ENCODE assay signal across 14 cellular contexts in genomic region chr17:7881655-7882054, GRCh38. TPM values are rescaled to one million over a fixed set of nuclear protein-coding genes. Genes with fewer than 3 reads are reported as not detected.
A peak's percentile ranks its signal among the peaks of the same experiment; 100 is the strongest.
DNase-seq lines count a peak whose midpoint lies in the region; ATAC-seq, FAIRE-seq and TF ChIP-seq lines count a peak whose summit lies in the region.
"Had no signal": no experiment of that assay in that cellular context is flagged by ENCODE, and none has a peak within 500 bp of the region (broad histone marks: within the 10 kb centered on the region; RNA-seq: fewer than 3 reads in every experiment).

No MANE protein-coding gene starts in this region.

- H3K4me3 Mint-ChIP-seq in astrocyte (ENCODE audit: unreplicated experiment) (no peak overlapping the region), Caco-2 (ENCODE audit: unreplicated experiment) (no peak overlapping the region)
- H3K4me3 Mint-ChIP-seq: activated CD8-positive, alpha-beta T cell treated with anti-CD3 and anti-CD28 coated beads for 36 hours; naive B cell had no signal

- H3K27me3 ChIP-seq in astrocyte (ENCODE audit: insufficient read depth, low read length) (no peaks in the 10 kb centered on the region), prostate gland (replicated peaks; ENCODE audit: insufficient read depth) (no peaks in the 10 kb centered on the region), upper lobe of left lung (no peaks in the 10 kb centered on the region), Caco-2 (replicated peaks; ENCODE audit: control insufficient read depth, insufficient read depth, low read length) (no peaks in the 10 kb centered on the region)

- H3K27ac Mint-ChIP-seq in astrocyte (ENCODE audit: unreplicated experiment), result no peak overlapping the region
- no peak overlapping the region for H3K27ac Mint-ChIP-seq in Caco-2 (ENCODE audit: unreplicated experiment)
- H3K27ac Mint-ChIP-seq: activated CD8-positive, alpha-beta T cell treated with anti-CD3 and anti-CD28 coated beads for 36 hours; naive B cell had no signal

- H3K4me2 ChIP-seq in astrocyte (ENCODE audit: low read length), result peak overlapping the region; percentile 12

- 17% methylated on average over 3 of the region's 3 CpGs for WGBS in prostate gland
- 30 to 38% methylated on average over 3 of the region's 3 CpGs for WGBS in upper lobe of left lung, 2 donors

- H3K27ac ChIP-seq in HEK293 (ENCODE audit: extremely low read depth, low read depth, low read length) (no peak overlapping the region), astrocyte (ENCODE audit: low read depth, low read length) (no peak overlapping the region), prostate gland (peak overlapping the region; percentile 97 to 99), upper lobe of left lung (peak overlapping the region in 2 of 4 donors; percentile 5 to 24)

- H3K4me1 Mint-ChIP-seq in astrocyte (ENCODE audit: low read depth, unreplicated experiment), result no peaks in the 10 kb centered on the region
- H3K4me1 Mint-ChIP-seq in Caco-2 (ENCODE audit: low read depth, unreplicated experiment), result no peaks in the 10 kb centered on the region

- H3K4me1 ChIP-seq in HEK293 (ENCODE audit: control insufficient read depth, insufficient read depth, low read length) (peaks cover 11% of the 10 kb centered on the region), astrocyte (ENCODE audit: insufficient read depth, low read length) (peaks cover 11% of the 10 kb centered on the region), prostate gland (replicated peaks) (peaks cover 10% of the 10 kb centered on the region), upper lobe of left lung (peaks cover 24 to 33% (median 28%) of the 10 kb centered on the region in 4 donors), Caco-2 (no peaks in the 10 kb centered on the region)

- POLR2A ChIA-PET in HEK293 (lab: Yijun Ruan, JAX) (no interaction called here), Caco-2 (lab: Charles Lee) (no interaction called here)

- peak overlapping the region; percentile 25 for H3K9ac ChIP-seq in astrocyte (ENCODE audit: low read length)

- no peak for FAIRE-seq in astrocyte (lab: Jason Lieb, UNC)
- FAIRE-seq: endothelial cell of umbilical vein, H1 had no signal

- DNase-seq in NCI-H2171 treated with DMSO at 0.1 percent for 48 hours (lab: John Stamatoyannopoulos, UW) (peak; percentile 98), astrocyte (ENCODE audit: low read depth) (no peak), prostate gland (ENCODE audit: low spot score) (peak; percentile 67), upper lobe of left lung (no peak), Caco-2 (no peak), LoVo (ENCODE audit: low spot score) (no peak)
- no peak for DNase-seq in activated naive CD4-positive, alpha-beta T cell treated with anti-CD3 and anti-CD28 coated beads, Interleukin-2, amount 50 U/mL, for 16 hours
- DNase-seq: activated CD8-positive, alpha-beta T cell treated with anti-CD3 and anti-CD28 coated beads for 36 hours; naive B cell; NCI-H1436 treated with DMSO at 0.1 percent for 48 hours; stimulated activated naive CD8-positive, alpha-beta T cell treated with anti-CD3 and anti-CD28 coated beads, Interleukin-15, Interleukin-2, amounts not matched to agents 100 U/mL and 50 U/mL, for 24 hours had no signal

- H3K27me3 Mint-ChIP-seq in astrocyte (ENCODE audit: low read depth, unreplicated experiment), result no peaks in the 10 kb centered on the region
- H3K27me3 Mint-ChIP-seq in Caco-2 (ENCODE audit: insufficient read depth, unreplicated experiment), result no peaks in the 10 kb centered on the region
- H3K27me3 Mint-ChIP-seq: activated CD8-positive, alpha-beta T cell treated with anti-CD3 and anti-CD28 coated beads for 36 hours; naive B cell had no signal

- H3K4me3 ChIP-seq in HEK293 (ENCODE audit: low read depth, low read length) (no peak overlapping the region), astrocyte (ENCODE audit: insufficient read depth, low read depth, low read length) (no peak overlapping the region), prostate gland (no peak overlapping the region), upper lobe of left lung (no peak overlapping the region), Caco-2 (ENCODE audit: low read depth, low read length) (no peak overlapping the region)

- H3K9me3 ChIP-seq in HEK293 (ENCODE audit: control insufficient read depth, insufficient read depth, low read depth, low read length) (no peaks in the 10 kb centered on the region), astrocyte (ENCODE audit: insufficient read depth, low read depth, low read length) (no peaks in the 10 kb centered on the region), prostate gland (no peaks in the 10 kb centered on the region), upper lobe of left lung (no peaks in the 10 kb centered on the region), Caco-2 (no peaks in the 10 kb centered on the region)

- CTCF ChIA-PET in HEK293 (lab: Yijun Ruan, JAX) (no interaction called here), Caco-2 (lab: Charles Lee) (no interaction called here)

- no peak for ATAC-seq in upper lobe of left lung (ENCODE audit: low FRiP score in 2 of 2)
- ATAC-seq: activated CD8-positive, alpha-beta T cell treated with anti-CD3 and anti-CD28 coated beads for 36 hours; stimulated activated naive CD8-positive, alpha-beta T cell treated with anti-CD3 and anti-CD28 coated beads, Interleukin-15, Interleukin-2, amounts not matched to agents 100 U/mL and 50 U/mL, for 24 hours had no signal

- H4K20me1 ChIP-seq in astrocyte (ENCODE audit: insufficient read depth, low read length), result no peaks in the 10 kb centered on the region

- peaks cover 12% of the 10 kb centered on the region for H3K79me2 ChIP-seq in astrocyte (ENCODE audit: insufficient read depth, low read length)

- no TSS peak for BruUV-seq in Caco-2 (replicated peaks; lab: Mats Ljungman, UMichigan)

- TF ChIP-seq CTCF in HEK293 (tag by site-specific recombination; IDR thresholded peaks at IDR 0.05) (no peak), astrocyte (IDR thresholded peaks at IDR 0.05; ENCODE audit: insufficient read depth, low read depth, low read length) (no peak), prostate gland (IDR thresholded peaks at IDR 0.05) (no peak), upper lobe of left lung (IDR thresholded peaks at IDR 0.05) (no peak), Caco-2 (IDR thresholded peaks at IDR 0.05; ENCODE audit: insufficient read depth in 1 of 2, low read depth in 1 of 2, low read length in 1 of 2, severe bottlenecking in 1 of 2, unreplicated experiment in 1 of 2) (no peak)

- H3K36me3 Mint-ChIP-seq in astrocyte (ENCODE audit: low read depth, unreplicated experiment) (no peaks in the 10 kb centered on the region), Caco-2 (ENCODE audit: insufficient read depth, unreplicated experiment) (no peaks in the 10 kb centered on the region)
- H3K36me3 Mint-ChIP-seq: naive B cell had no signal

- intact Hi-C loops in prostate gland (cut with DNase I), result no loop called here
- intact Hi-C loops in Caco-2 (cut with micrococcal nuclease; ENCODE audit: unreplicated experiment), result no loop called here

- H3K9me3 Mint-ChIP-seq in astrocyte (ENCODE audit: unreplicated experiment), result no peaks in the 10 kb centered on the region
- no peaks in the 10 kb centered on the region for H3K9me3 Mint-ChIP-seq in Caco-2 (ENCODE audit: unreplicated experiment)
- H3K9me3 Mint-ChIP-seq: activated CD8-positive, alpha-beta T cell treated with anti-CD3 and anti-CD28 coated beads for 36 hours; naive B cell had no signal

- TF ChIP-seq POLR2A in prostate gland (IDR thresholded peaks at IDR 0.05) (no peak), upper lobe of left lung (IDR thresholded peaks at IDR 0.05) (no peak)

- H2AFZ ChIP-seq in astrocyte (ENCODE audit: low read depth, low read length), result no peak overlapping the region

- H3K36me3 ChIP-seq in HEK293 (ENCODE audit: control insufficient read depth in 2 of 2, insufficient read depth in 1 of 2, low read length in 2 of 2), result peaks cover 35 to 51% of the 10 kb centered on the region in 2 experiments
- peaks cover 14% of the 10 kb centered on the region for H3K36me3 ChIP-seq in astrocyte (ENCODE audit: insufficient read depth, low read length)
- no peaks in the 10 kb centered on the region for H3K36me3 ChIP-seq in prostate gland
- H3K36me3 ChIP-seq in upper lobe of left lung, result peaks cover 0 to 19% (median 2%) of the 10 kb centered on the region in 4 donors
- H3K36me3 ChIP-seq in Caco-2 (ENCODE audit: control insufficient read depth, insufficient read depth, low read length), result no peaks in the 10 kb centered on the region

- no peak for TF ChIP-seq EP300 in upper lobe of left lung (IDR thresholded peaks at IDR 0.05)

TF ChIP-seq in HEK293, 187 proteins besides CTCF, POLR2A, EP300 and RAD21:
- TF ChIP-seq ZSCAN30 (tag by site-specific recombination; IDR thresholded peaks at IDR 0.05) (no peak), ZNF335 (tag by site-specific recombination; conservative IDR thresholded peaks at IDR 0.05) (peak; percentile 88), ZBTB17 (tag by site-specific recombination; IDR thresholded peaks at IDR 0.05) (peak; percentile 54), PRDM1 (tag by site-specific recombination; IDR thresholded peaks at IDR 0.05) (peak; percentile 79; the same call in 1 of the 2 replicates)

RNA-seq across cellular contexts. Expression of gene CHD3, which starts 6.9 kb away (rescaled TPM):
- total RNA-seq in astrocyte (109 and 111 TPM in 2 replicates), prostate gland (100 to 1,000 TPM; 166 to 196 TPM), upper lobe of left lung (100 to 1,000 TPM in 2 of 6 donors, 10 to 100 TPM in 4; 68.1 to 183 (median 91.3) TPM), Caco-2 (2022) (27.9 and 34.7 TPM in 2 replicates)

RNA-seq across cellular contexts. Expression of gene CYB5D1, which starts 23.9 kb away (rescaled TPM):
- total RNA-seq in astrocyte (19.5 and 21.1 TPM in 2 replicates), prostate gland (10 to 100 TPM in 1 of 2 donors, 1 to 10 TPM in 1; 5.7 to 20.8 TPM), upper lobe of left lung (10 to 100 TPM in 2 of 6 donors, 1 to 10 TPM in 4; 5.2 to 12.4 (median 7.3) TPM), Caco-2 (2022) (6.1 and 7.3 TPM in 2 replicates)

RNA-seq across cellular contexts. Expression of gene NAA38, which starts 24.3 kb away (rescaled TPM):
- total RNA-seq in astrocyte (56.2 and 60.2 TPM in 2 replicates), prostate gland (100 to 1,000 TPM in 1 of 2 donors, 10 to 100 TPM in 1; 74.6 to 163 TPM), upper lobe of left lung (100 to 1,000 TPM in 2 of 6 donors, 10 to 100 TPM in 4; 50.0 to 111 (median 75.5) TPM), Caco-2 (2022) (20.9 and 27.4 TPM in 2 replicates)

RNA-seq across cellular contexts. Expression of gene TMEM88, which starts 26.8 kb away (rescaled TPM):
- total RNA-seq in astrocyte (25.3 and 33.7 TPM in 2 replicates), prostate gland (10 to 100 TPM; 11.1 to 15.7 TPM), upper lobe of left lung (10 to 100 TPM in 2 of 6 donors, 1 to 10 TPM in 3, not detected in 1; 1.6 to 16.1 (median 9.3) TPM), Caco-2 (2022) (2.5 and 3.2 TPM in 2 replicates)

RNA-seq across cellular contexts. Expression of gene RNF227, which starts 34.4 kb away (rescaled TPM):
- total RNA-seq in astrocyte, result 0.54 and 1.1 TPM in 2 replicates
- 10 to 100 TPM in 1 of 2 donors, 1 to 10 TPM in 1; 7.8 to 32.4 TPM for total RNA-seq in prostate gland
- total RNA-seq in upper lobe of left lung, result 10 to 100 TPM in 1 of 6 donors, 1 to 10 TPM in 5; 5.5 to 24.5 (median 6.3) TPM
- total RNA-seq in Caco-2 (2022), result 4.0 and 5.0 TPM in 2 replicates

Comparison
In these comparisons a context has a peak if more than half of its experiments do, and no peak if none do; other contexts are left out.
1. H3K27ac ChIP-seq: peak in prostate gland (2 of 2); none in HEK293 (single experiment) and astrocyte (single experiment).
2. DNase-seq: peak in NCI-H2171 treated with DMSO at 0.1 percent for 48 hours (single experiment) and prostate gland (single experiment); none in astrocyte (single experiment), upper lobe of left lung (0 of 2), activated naive CD4-positive, alpha-beta T cell treated with anti-CD3 and anti-CD28 coated beads, Interleukin-2, amount 50 U/mL, for 16 hours (single experiment), Caco-2 (0 of 2) and LoVo (single experiment).